Comparison of ENCODE assay signal across 8 cellular contexts in the genomic region with DNA sequence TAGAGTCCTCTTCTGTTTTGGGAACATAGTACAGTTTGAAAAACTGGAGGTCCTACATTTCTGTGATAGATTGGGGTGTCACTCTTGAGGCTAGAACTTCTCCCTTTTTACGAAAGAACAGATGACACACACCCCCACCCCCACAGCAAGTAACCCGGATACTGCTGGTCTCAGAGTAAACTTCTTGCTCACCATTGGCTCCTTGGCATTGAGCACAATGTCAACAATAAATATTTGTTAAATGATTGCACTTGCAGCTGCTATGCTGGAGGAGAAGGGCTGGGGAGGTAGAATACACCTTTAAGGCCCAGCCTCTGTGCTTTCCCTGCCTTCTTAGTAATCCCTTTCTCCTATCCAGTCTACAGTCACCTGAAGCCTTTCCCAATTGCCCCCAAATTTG.
DNase-seq lines count a peak whose midpoint lies in the region; ATAC-seq and TF ChIP-seq lines count a peak whose summit lies in the region.

No MANE protein-coding gene starts in this region.

- H3K9ac ChIP-seq in HUES48 (ENCODE audit: low read depth, low read length) (no peak overlapping the region), mucosa of stomach (ENCODE audit: low read length) (peak overlapping the region; percentile 73)

- no peak for TF ChIP-seq CTCF in C4-2B (conservative IDR thresholded peaks at IDR 0.05)

- ATAC-seq in activated T-helper 17 cell treated with anti-CD3 and anti-CD28 coated beads, Interleukin-2, amount 50 U/mL, for 72 hours (replicated peaks): no peak
- ATAC-seq in HG03097 (IDR thresholded peaks at IDR 0.05; ENCODE audit: low FRiP score, unreplicated experiment): no peak
- no peak for ATAC-seq in HG03095 (IDR thresholded peaks at IDR 0.05; ENCODE audit: unreplicated experiment)
- no peak for ATAC-seq in GM18867 (IDR thresholded peaks at IDR 0.05; ENCODE audit: unreplicated experiment)

- no peaks in the 10 kb centered on the region for H3K36me3 Mint-ChIP-seq in activated T-helper 17 cell treated with anti-CD3 and anti-CD28 coated beads, Interleukin-2, amount 50 U/mL, for 72 hours (ENCODE audit: low read depth)

- H3K4me3 Mint-ChIP-seq in activated T-helper 17 cell treated with anti-CD3 and anti-CD28 coated beads, Interleukin-2, amount 50 U/mL, for 72 hours: peak overlapping the region; percentile 33

- H3K4me3 ChIP-seq in HUES48 (ENCODE audit: low read depth, low read length) (no peak overlapping the region), mucosa of stomach (ENCODE audit: low read length) (peak overlapping the region; percentile 23)

- H3K36me3 ChIP-seq in HUES48 (ENCODE audit: control insufficient read depth, insufficient read depth, low read length) (peaks cover 14% of the 10 kb centered on the region; the same call in 1 of the 2 replicates), mucosa of stomach (ENCODE audit: control insufficient read depth, insufficient read depth, low read length) (no peaks in the 10 kb centered on the region)

- peaks cover 9% of the 10 kb centered on the region for H3K4me1 Mint-ChIP-seq in activated T-helper 17 cell treated with anti-CD3 and anti-CD28 coated beads, Interleukin-2, amount 50 U/mL, for 72 hours

- peak overlapping the region; percentile 82 for H3K27ac Mint-ChIP-seq in activated T-helper 17 cell treated with anti-CD3 and anti-CD28 coated beads, Interleukin-2, amount 50 U/mL, for 72 hours

- H3K4me1 ChIP-seq in HUES48 (ENCODE audit: control insufficient read depth, insufficient read depth, low read length) (no peaks in the 10 kb centered on the region), mucosa of stomach (ENCODE audit: control insufficient read depth, insufficient read depth, low read length) (peaks cover 32% of the 10 kb centered on the region)

- DNase-seq in T-helper 9 cell: no peak

- H3K27ac ChIP-seq in C4-2B (peak overlapping the region; percentile 95), HUES48 (ENCODE audit: low read depth, low read length) (peak overlapping the region; percentile 67)

- no peaks in the 10 kb centered on the region for H3K27me3 ChIP-seq in HUES48 (ENCODE audit: control insufficient read depth, insufficient read depth, low read length)
- H3K27me3 ChIP-seq in mucosa of stomach (ENCODE audit: control insufficient read depth, insufficient read depth, low read length): no peaks in the 10 kb centered on the region

- H3K9me3 ChIP-seq in HUES48 (ENCODE audit: control insufficient read depth, insufficient read depth, low read length) (no peaks in the 10 kb centered on the region), mucosa of stomach (ENCODE audit: control insufficient read depth, low read length) (no peaks in the 10 kb centered on the region)

- no peaks in the 10 kb centered on the region for H3K27me3 Mint-ChIP-seq in activated T-helper 17 cell treated with anti-CD3 and anti-CD28 coated beads, Interleukin-2, amount 50 U/mL, for 72 hours

- no peaks in the 10 kb centered on the region for H3K9me3 Mint-ChIP-seq in activated T-helper 17 cell treated with anti-CD3 and anti-CD28 coated beads, Interleukin-2, amount 50 U/mL, for 72 hours
